ENCODE assay signal across 1 cellular context in the genomic region with DNA sequence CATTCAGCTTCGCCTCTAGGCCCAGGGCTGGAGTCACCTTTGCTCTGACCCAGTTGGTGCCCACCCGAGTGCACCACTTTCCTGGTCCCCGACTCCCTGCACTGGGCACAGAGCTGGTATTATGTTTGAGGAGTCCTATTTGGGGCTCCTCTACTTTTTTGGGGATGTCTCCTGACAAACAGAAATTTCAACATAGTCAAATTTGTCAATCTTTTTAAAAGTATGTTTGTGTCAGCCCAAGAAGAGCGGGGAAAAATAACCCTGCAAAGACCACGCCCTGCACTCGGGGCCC.
TF ChIP-seq lines count a peak whose summit lies in the region.

No MANE protein-coding gene starts in this region.

TF ChIP-seq in K562, 482 proteins besides CTCF, POLR2A, EP300 and RAD21 (continues in another document):
- TF ChIP-seq ZNF23 (CRISPR knock-in tag; IDR thresholded peaks at IDR 0.05), result 0 out of 2 replicates have a peak, but pooled peaks have one; percentile 12
- peak; percentile 79 for TF ChIP-seq SMAD4 (CRISPR knock-in tag; conservative IDR thresholded peaks at IDR 0.05)
- 0 out of 2 replicates have a peak, but pooled peaks have one; percentile 10 for TF ChIP-seq ZNF584 (CRISPR knock-in tag; IDR thresholded peaks at IDR 0.05; ENCODE audit: low read depth)
- peak; percentile 100 for TF ChIP-seq L3MBTL2 (IDR thresholded peaks at IDR 0.05)
- peak; percentile 42 for TF ChIP-seq CXXC5 (CRISPR knock-in tag; IDR thresholded peaks at IDR 0.05)
- TF ChIP-seq, protein P1, sequence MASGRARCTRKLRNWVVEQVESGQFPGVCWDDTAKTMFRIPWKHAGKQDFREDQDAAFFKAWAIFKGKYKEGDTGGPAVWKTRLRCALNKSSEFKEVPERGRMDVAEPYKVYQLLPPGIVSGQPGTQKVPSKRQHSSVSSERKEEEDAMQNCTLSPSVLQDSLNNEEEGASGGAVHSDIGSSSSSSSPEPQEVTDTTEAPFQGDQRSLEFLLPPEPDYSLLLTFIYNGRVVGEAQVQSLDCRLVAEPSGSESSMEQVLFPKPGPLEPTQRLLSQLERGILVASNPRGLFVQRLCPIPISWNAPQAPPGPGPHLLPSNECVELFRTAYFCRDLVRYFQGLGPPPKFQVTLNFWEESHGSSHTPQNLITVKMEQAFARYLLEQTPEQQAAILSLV (tag; IDR thresholded peaks at IDR 0.05), result peak; percentile 68; the same call in 1 of the 2 replicates
- peak; percentile 64; the same call in 1 of the 2 replicates for TF ChIP-seq NFXL1 (CRISPR knock-in tag; IDR thresholded peaks at IDR 0.05)
- TF ChIP-seq CEBPZ (IDR thresholded peaks at IDR 0.05; ENCODE audit: borderline replicate concordance, low read depth, low read length), result no peak
- peak; percentile 59; the same call in 1 of the 2 replicates for TF ChIP-seq GTF2A2 (tag; IDR thresholded peaks at IDR 0.05)
- peak; percentile 39; the same call in 1 of the 2 replicates for TF ChIP-seq ATF7 (IDR thresholded peaks at IDR 0.05)
- 0 out of 2 replicates have a peak, but pooled peaks have one; percentile 34 for TF ChIP-seq TRIM28 (IDR thresholded peaks at IDR 0.05)
- TF ChIP-seq ZNF444 (CRISPR knock-in tag; IDR thresholded peaks at IDR 0.05), result 0 out of 2 replicates have a peak, but pooled peaks have one; percentile 58
- TF ChIP-seq CREB3 (tag; conservative IDR thresholded peaks at IDR 0.05; ENCODE audit: low read depth), result peak; percentile 83; the same call in 1 of the 2 replicates
- TF ChIP-seq RAD51 (IDR thresholded peaks at IDR 0.05; ENCODE audit: borderline replicate concordance, low read depth), result 0 out of 2 replicates have a peak, but pooled peaks have one; percentile 22
- TF ChIP-seq CBFA2T3 (IDR thresholded peaks at IDR 0.05), result peak; percentile 27
- TF ChIP-seq, protein P2, sequence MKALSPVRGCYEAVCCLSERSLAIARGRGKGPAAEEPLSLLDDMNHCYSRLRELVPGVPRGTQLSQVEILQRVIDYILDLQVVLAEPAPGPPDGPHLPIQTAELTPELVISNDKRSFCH (CRISPR knock-in tag; IDR thresholded peaks at IDR 0.05), result peak; percentile 45; the same call in 1 of the 2 replicates
- TF ChIP-seq, protein P2 (tag; IDR thresholded peaks at IDR 0.05), result peak; percentile 52
- no peak for TF ChIP-seq CEBPG (CRISPR knock-in tag; IDR thresholded peaks at IDR 0.05)
- 0 out of 4 replicates have a peak, but pooled peaks of 1 of the 2 experiments have one; percentile 37 for TF ChIP-seq CEBPG (tag; conservative IDR thresholded peaks at IDR 0.05 in 1 of 2, IDR thresholded peaks at IDR 0.05 in 1 of 2)
- TF ChIP-seq MYC (IDR thresholded peaks at IDR 0.05; ENCODE audit: low read depth, low read length), result no peak
- peak; percentile 93; the same call in 1 of the 2 replicates for TF ChIP-seq MYC (CRISPR knock-in tag; IDR thresholded peaks at IDR 0.05; ENCODE audit: borderline replicate concordance, low read depth)
- no peak for TF ChIP-seq SNIP1 (IDR thresholded peaks at IDR 0.05; ENCODE audit: low read depth)
- 0 out of 2 replicates have a peak, but pooled peaks have one; percentile 68 for TF ChIP-seq NFRKB (IDR thresholded peaks at IDR 0.05; ENCODE audit: low read depth)
- TF ChIP-seq FOXP4 (CRISPR knock-in tag; IDR thresholded peaks at IDR 0.05; ENCODE audit: borderline replicate concordance), result 0 out of 2 replicates have a peak, but pooled peaks have one; percentile 16
- TF ChIP-seq, protein P3, sequence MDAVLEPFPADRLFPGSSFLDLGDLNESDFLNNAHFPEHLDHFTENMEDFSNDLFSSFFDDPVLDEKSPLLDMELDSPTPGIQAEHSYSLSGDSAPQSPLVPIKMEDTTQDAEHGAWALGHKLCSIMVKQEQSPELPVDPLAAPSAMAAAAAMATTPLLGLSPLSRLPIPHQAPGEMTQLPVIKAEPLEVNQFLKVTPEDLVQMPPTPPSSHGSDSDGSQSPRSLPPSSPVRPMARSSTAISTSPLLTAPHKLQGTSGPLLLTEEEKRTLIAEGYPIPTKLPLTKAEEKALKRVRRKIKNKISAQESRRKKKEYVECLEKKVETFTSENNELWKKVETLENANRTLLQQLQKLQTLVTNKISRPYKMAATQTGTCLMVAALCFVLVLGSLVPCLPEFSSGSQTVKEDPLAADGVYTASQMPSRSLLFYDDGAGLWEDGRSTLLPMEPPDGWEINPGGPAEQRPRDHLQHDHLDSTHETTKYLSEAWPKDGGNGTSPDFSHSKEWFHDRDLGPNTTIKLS (IDR thresholded peaks at IDR 0.05; ENCODE audit: borderline replicate concordance, low read depth), result peak; percentile 53; the same call in 1 of the 2 replicates
- TF ChIP-seq RFX7 (CRISPR knock-in tag; IDR thresholded peaks at IDR 0.05), result no peak
- TF ChIP-seq CBX5 (IDR thresholded peaks at IDR 0.05; ENCODE audit: borderline replicate concordance, low read depth), result no peak
- TF ChIP-seq THAP7 (CRISPR knock-in tag; IDR thresholded peaks at IDR 0.05), result 0 out of 2 replicates have a peak, but pooled peaks have one; percentile 27
- no peak for TF ChIP-seq GABPB2 (CRISPR knock-in tag; conservative IDR thresholded peaks at IDR 0.05)
- 0 out of 2 replicates have a peak, but pooled peaks have one; percentile 40 for TF ChIP-seq PTRF (tag; IDR thresholded peaks at IDR 0.05)
- TF ChIP-seq, protein P4, sequence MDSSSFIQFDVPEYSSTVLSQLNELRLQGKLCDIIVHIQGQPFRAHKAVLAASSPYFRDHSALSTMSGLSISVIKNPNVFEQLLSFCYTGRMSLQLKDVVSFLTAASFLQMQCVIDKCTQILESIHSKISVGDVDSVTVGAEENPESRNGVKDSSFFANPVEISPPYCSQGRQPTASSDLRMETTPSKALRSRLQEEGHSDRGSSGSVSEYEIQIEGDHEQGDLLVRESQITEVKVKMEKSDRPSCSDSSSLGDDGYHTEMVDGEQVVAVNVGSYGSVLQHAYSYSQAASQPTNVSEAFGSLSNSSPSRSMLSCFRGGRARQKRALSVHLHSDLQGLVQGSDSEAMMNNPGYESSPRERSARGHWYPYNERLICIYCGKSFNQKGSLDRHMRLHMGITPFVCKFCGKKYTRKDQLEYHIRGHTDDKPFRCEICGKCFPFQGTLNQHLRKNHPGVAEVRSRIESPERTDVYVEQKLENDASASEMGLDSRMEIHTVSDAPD (CRISPR knock-in tag; IDR thresholded peaks at IDR 0.05), result 0 out of 2 replicates have a peak, but pooled peaks have one; percentile 67
- TF ChIP-seq BMI1 (IDR thresholded peaks at IDR 0.05; ENCODE audit: low read length), result no peak
- TF ChIP-seq REST (CRISPR knock-in tag; IDR thresholded peaks at IDR 0.05; ENCODE audit: low read depth), result no peak
- TF ChIP-seq ZNF586 (CRISPR knock-in tag; conservative IDR thresholded peaks at IDR 0.05), result 0 out of 2 replicates have a peak, but pooled peaks have one; percentile 59
- TF ChIP-seq HSF4 (CRISPR knock-in tag; IDR thresholded peaks at IDR 0.05; ENCODE audit: borderline replicate concordance), result peak; percentile 34; the same call in 1 of the 2 replicates
- 0 out of 2 replicates have a peak, but pooled peaks have one; percentile 12 for TF ChIP-seq LEF1 (IDR thresholded peaks at IDR 0.05)
- TF ChIP-seq, protein P5, sequence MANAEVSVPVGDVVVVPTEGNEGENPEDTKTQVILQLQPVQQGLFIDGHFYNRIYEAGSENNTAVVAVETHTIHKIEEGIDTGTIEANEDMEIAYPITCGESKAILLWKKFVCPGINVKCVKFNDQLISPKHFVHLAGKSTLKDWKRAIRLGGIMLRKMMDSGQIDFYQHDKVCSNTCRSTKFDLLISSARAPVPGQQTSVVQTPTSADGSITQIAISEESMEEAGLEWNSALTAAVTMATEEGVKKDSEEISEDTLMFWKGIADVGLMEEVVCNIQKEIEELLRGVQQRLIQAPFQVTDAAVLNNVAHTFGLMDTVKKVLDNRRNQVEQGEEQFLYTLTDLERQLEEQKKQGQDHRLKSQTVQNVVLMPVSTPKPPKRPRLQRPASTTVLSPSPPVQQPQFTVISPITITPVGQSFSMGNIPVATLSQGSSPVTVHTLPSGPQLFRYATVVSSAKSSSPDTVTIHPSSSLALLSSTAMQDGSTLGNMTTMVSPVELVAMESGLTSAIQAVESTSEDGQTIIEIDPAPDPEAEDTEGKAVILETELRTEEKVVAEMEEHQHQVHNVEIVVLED (CRISPR knock-in tag; IDR thresholded peaks at IDR 0.05), result 0 out of 2 replicates have a peak, but pooled peaks have one; percentile 53
- peak in 1 of 2 experiments; percentile 12; a peak in 1 of 4 replicates for TF ChIP-seq MAZ (CRISPR knock-in tag; conservative IDR thresholded peaks at IDR 0.05 in 1 of 2, IDR thresholded peaks at IDR 0.05 in 1 of 2)
- TF ChIP-seq ETV6 (IDR thresholded peaks at IDR 0.05; ENCODE audit: borderline replicate concordance in 1 of 2, low read depth in 2 of 2, low read length in 1 of 2), result no peak
- TF ChIP-seq ETV6 (CRISPR knock-in tag; IDR thresholded peaks at IDR 0.05; ENCODE audit: borderline replicate concordance), result 0 out of 2 replicates have a peak, but pooled peaks have one; percentile 17
